ENCODE assay signal across 9 cellular contexts in genomic region chr18:2569338-2570207, GRCh38. TPM values are rescaled to one million over a fixed set of nuclear protein-coding genes. Genes with fewer than 3 reads are reported as not detected.
DNase-seq lines count a peak whose midpoint lies in the region; ATAC-seq and TF ChIP-seq lines count a peak whose summit lies in the region.
"Had no signal": no experiment of that assay in that cellular context is flagged by ENCODE, and none has a peak within 500 bp of the region (broad histone marks: within the 10 kb centered on the region; RNA-seq: fewer than 3 reads in every experiment).

No MANE protein-coding gene starts in this region.

- no peak for ATAC-seq in activated CD8-positive, alpha-beta T cell treated with anti-CD3 and anti-CD28 coated beads, Interleukin-2, amount 10 ng/mL, durations not matched to agents 7 days and 5 days
- ATAC-seq in GM19397 (IDR thresholded peaks at IDR 0.05; ENCODE audit: unreplicated experiment) (no peak), sciatic nerve (no peak)

- peaks cover 53% of the 10 kb centered on the region for H3K4me1 Mint-ChIP-seq in activated naive CD4-positive, alpha-beta T cell treated with anti-CD3 and anti-CD28 coated beads, Interleukin-2, amount 10 ng/mL, durations not matched to agents 7 days and 5 days
- H3K4me1 Mint-ChIP-seq in activated CD8-positive, alpha-beta T cell treated with anti-CD3 and anti-CD28 coated beads, Interleukin-2, amount 10 ng/mL, durations not matched to agents 7 days and 5 days (ENCODE audit: low read depth), result peaks cover 39% of the 10 kb centered on the region

- H3K27ac Mint-ChIP-seq in activated naive CD4-positive, alpha-beta T cell treated with anti-CD3 and anti-CD28 coated beads, Interleukin-2, amount 10 ng/mL, durations not matched to agents 7 days and 5 days, result no peak overlapping the region
- H3K27ac Mint-ChIP-seq in activated CD8-positive, alpha-beta T cell treated with anti-CD3 and anti-CD28 coated beads, Interleukin-2, amount 10 ng/mL, durations not matched to agents 7 days and 5 days, result peak overlapping the region; percentile 27

- H3K36me3 ChIP-seq in iPS-18a (ENCODE audit: control insufficient read depth, low read depth, low read length), result peaks cover 9% of the 10 kb centered on the region
- peaks cover 0 to 25% (median 6%) of the 10 kb centered on the region in 4 donors for H3K36me3 ChIP-seq in stomach

- POLR2A ChIA-PET in activated CD8-positive, alpha-beta T cell treated with anti-CD3 and anti-CD28 coated beads, Interleukin-2, amount 10 ng/mL, durations not matched to agents 7 days and 5 days (lab: Charles Lee), result interaction anchor here (6.7 kb wide), 1 partner anchor 86 kb away, joined by 56 read pairs; the partner anchor contains the start of gene SMCHD1

- peak overlapping the region; percentile 97 for H3K9ac ChIP-seq in iPS-18a (ENCODE audit: low read length)

- no peak for TF ChIP-seq CTCF in stomach (IDR thresholded peaks at IDR 0.05)

- CTCF ChIA-PET in activated naive CD4-positive, alpha-beta T cell treated with anti-CD3 and anti-CD28 coated beads, Interleukin-2, amount 10 ng/mL, durations not matched to agents 7 days and 5 days (lab: Charles Lee), result no interaction called here
- CTCF ChIA-PET in activated CD8-positive, alpha-beta T cell treated with anti-CD3 and anti-CD28 coated beads, Interleukin-2, amount 10 ng/mL, durations not matched to agents 7 days and 5 days (lab: Charles Lee), result interaction anchor here (0.8 to 2.8 kb wide), 5 partner anchors 21 to 1097 kb away, joined by 3 to 11 read pairs (median 4); no protein-coding TSS in a partner anchor

- WGBS in stomach, 5 donors, result 80 to 84% (median 81%) methylated on average over 10 of the region's 10 CpGs

- no peaks in the 10 kb centered on the region for H3K27me3 Mint-ChIP-seq in activated naive CD4-positive, alpha-beta T cell treated with anti-CD3 and anti-CD28 coated beads, Interleukin-2, amount 10 ng/mL, durations not matched to agents 7 days and 5 days
- no peaks in the 10 kb centered on the region for H3K27me3 Mint-ChIP-seq in activated CD8-positive, alpha-beta T cell treated with anti-CD3 and anti-CD28 coated beads, Interleukin-2, amount 10 ng/mL, durations not matched to agents 7 days and 5 days (ENCODE audit: low read depth)

- no peaks in the 10 kb centered on the region for H3K27me3 ChIP-seq in iPS-18a (ENCODE audit: control insufficient read depth, insufficient read depth, low read length)
- no peaks in the 10 kb centered on the region for H3K27me3 ChIP-seq in stomach

- no peak for TF ChIP-seq EP300 in stomach (IDR thresholded peaks at IDR 0.05)

- no peak overlapping the region for H3K27ac ChIP-seq in iPS-18a (ENCODE audit: low read length)
- H3K27ac ChIP-seq in stomach, result no peak overlapping the region

- peak overlapping the region; percentile 95 for H3K4me3 Mint-ChIP-seq in activated naive CD4-positive, alpha-beta T cell treated with anti-CD3 and anti-CD28 coated beads, Interleukin-2, amount 10 ng/mL, durations not matched to agents 7 days and 5 days
- H3K4me3 Mint-ChIP-seq in activated CD8-positive, alpha-beta T cell treated with anti-CD3 and anti-CD28 coated beads, Interleukin-2, amount 10 ng/mL, durations not matched to agents 7 days and 5 days, result peak overlapping the region; percentile 98

- no peak for DNase-seq in activated naive CD4-positive, alpha-beta T cell treated with anti-CD3 and anti-CD28 coated beads, Interleukin-2, amount 10 ng/mL, durations not matched to agents 7 days and 5 days
- no peak for DNase-seq in activated naive CD4-positive, alpha-beta T cell treated with anti-CD3 and anti-CD28 coated beads, Interleukin-2, amount 50 U/mL, for 16 hours
- no peak for DNase-seq in activated CD8-positive, alpha-beta T cell treated with anti-CD3 and anti-CD28 coated beads, Interleukin-2, amount 10 ng/mL, durations not matched to agents 7 days and 5 days
- DNase-seq in stomach (no peak), sciatic nerve (ENCODE audit: low spot score) (no peak)
- DNase-seq in stimulated activated naive CD4-positive, alpha-beta T cell treated with Interleukin-2 at 50 U/mL for 16 hours (lab: John Stamatoyannopoulos, UW), result no peak
- DNase-seq: MV-4-11 had no signal

- H3K4me3 ChIP-seq in iPS-18a (ENCODE audit: low read length), result peak overlapping the region; percentile 97
- peak overlapping the region in 3 of 4 donors; percentile 67 for H3K4me3 ChIP-seq in stomach

- TF ChIP-seq POLR2A in stomach (IDR thresholded peaks at IDR 0.05), result no peak

- intact Hi-C loops in stomach (cut with DNase I; ENCODE audit: low total_unique reads) (loop anchor here (10.0 kb wide), 1 partner anchor 85 kb away; the partner anchor contains the start of gene SMCHD1), sciatic nerve (cut with DNase I) (loop anchor here (5.0 kb wide), 1 partner anchor 88 kb away; the partner anchor contains the start of gene SMCHD1)

- peaks cover 47% of the 10 kb centered on the region for H3K36me3 Mint-ChIP-seq in activated naive CD4-positive, alpha-beta T cell treated with anti-CD3 and anti-CD28 coated beads, Interleukin-2, amount 10 ng/mL, durations not matched to agents 7 days and 5 days
- peaks cover 60% of the 10 kb centered on the region for H3K36me3 Mint-ChIP-seq in activated CD8-positive, alpha-beta T cell treated with anti-CD3 and anti-CD28 coated beads, Interleukin-2, amount 10 ng/mL, durations not matched to agents 7 days and 5 days (ENCODE audit: low read depth)

- peaks cover 13% of the 10 kb centered on the region for H3K4me1 ChIP-seq in iPS-18a (ENCODE audit: control insufficient read depth, low read depth, low read length)
- H3K4me1 ChIP-seq in stomach, result peaks cover 9 to 43% (median 25%) of the 10 kb centered on the region in 4 donors

- H3K9me3 ChIP-seq in iPS-18a (ENCODE audit: control insufficient read depth, low read depth, low read length), result no peaks in the 10 kb centered on the region
- no peaks in the 10 kb centered on the region for H3K9me3 ChIP-seq in stomach

- H3K9me3 Mint-ChIP-seq in activated naive CD4-positive, alpha-beta T cell treated with anti-CD3 and anti-CD28 coated beads, Interleukin-2, amount 10 ng/mL, durations not matched to agents 7 days and 5 days, result no peaks in the 10 kb centered on the region
- no peaks in the 10 kb centered on the region for H3K9me3 Mint-ChIP-seq in activated CD8-positive, alpha-beta T cell treated with anti-CD3 and anti-CD28 coated beads, Interleukin-2, amount 10 ng/mL, durations not matched to agents 7 days and 5 days (ENCODE audit: insufficient read depth)

RNA-seq across cellular contexts. Expression of gene METTL4, which starts 1.7 kb away (rescaled TPM):
- 10 to 100 TPM; 22.2 to 22.3 TPM for total RNA-seq in activated CD8-positive, alpha-beta T cell treated with anti-CD3 and anti-CD28 coated beads, Interleukin-2, amount 10 ng/mL, durations not matched to agents 7 days and 5 days
- 10 to 100 TPM in 1 of 5 donors, 1 to 10 TPM in 3, under 1 TPM in 1; 0.89 to 17.1 (median 3.5) TPM for total RNA-seq in stomach
- 1 to 10 TPM; 4.4 to 7.1 (median 5.5) TPM for polyA plus RNA-seq in stomach
- total RNA-seq in sciatic nerve, result 12.4 TPM

RNA-seq across cellular contexts. Expression of gene NDC80, which starts 1.8 kb away (rescaled TPM):
- 100 to 1,000 TPM in 1 of 2 experiments, 10 to 100 TPM in 1; 91.3 to 103 TPM for total RNA-seq in activated CD8-positive, alpha-beta T cell treated with anti-CD3 and anti-CD28 coated beads, Interleukin-2, amount 10 ng/mL, durations not matched to agents 7 days and 5 days
- total RNA-seq in stomach, result 10 to 100 TPM in 1 of 5 donors, 1 to 10 TPM in 4; 1.4 to 25.7 (median 3.6) TPM
- 1 to 10 TPM; 2.1 to 7.3 (median 3.1) TPM for polyA plus RNA-seq in stomach
- total RNA-seq in sciatic nerve, result 1.3 TPM
